8 cellular contexts compared by ENCODE assay signal in genomic region chr10:69696073-69696731, GRCh38.
A peak's percentile ranks its signal among the peaks of the same experiment; 100 is the strongest.
DNase-seq lines count a peak whose midpoint lies in the region; ATAC-seq, FAIRE-seq and TF ChIP-seq lines count a peak whose summit lies in the region.

No MANE protein-coding gene starts in this region.

- no peaks in the 10 kb centered on the region for H3K36me3 ChIP-seq in WERI-Rb-1
- no peaks in the 10 kb centered on the region for H3K36me3 ChIP-seq in right atrium auricular region
- H3K36me3 ChIP-seq in tibial nerve: no peaks in the 10 kb centered on the region

- H3K4me1 ChIP-seq in right atrium auricular region: no peaks in the 10 kb centered on the region
- H3K4me1 ChIP-seq in tibial nerve: no peaks in the 10 kb centered on the region

- 62 to 70% methylated on average over 9 of the region's 9 CpGs for WGBS in tibial nerve, 2 donors

- peak; percentile 9 for FAIRE-seq in HTR-8/SVneo (lab: Jason Lieb, UNC)

- ATAC-seq in GM21737 (IDR thresholded peaks at IDR 0.05; ENCODE audit: unreplicated experiment): no peak

- H3K27ac ChIP-seq in WERI-Rb-1 (no peak overlapping the region), right atrium auricular region (no peak overlapping the region), tibial nerve (no peak overlapping the region)

- H3K4me3 ChIP-seq in WERI-Rb-1 (ENCODE audit: low read depth, low read length): no peak overlapping the region
- H3K4me3 ChIP-seq in right atrium auricular region: no peak overlapping the region
- H3K4me3 ChIP-seq in tibial nerve: no peak overlapping the region

- peaks cover 2% of the 10 kb centered on the region for H3K9me3 ChIP-seq in WERI-Rb-1 (ENCODE audit: severe bottlenecking)
- H3K9me3 ChIP-seq in right atrium auricular region: no peaks in the 10 kb centered on the region
- peaks cover 0 to 9% (median 0%) of the 10 kb centered on the region in 4 donors for H3K9me3 ChIP-seq in tibial nerve

- peak; percentile 17; the same call in 1 of the 2 replicates for TF ChIP-seq CTCF in WERI-Rb-1 (IDR thresholded peaks at IDR 0.05; ENCODE audit: low read depth, low read length)
- TF ChIP-seq CTCF in right atrium auricular region (IDR thresholded peaks at IDR 0.05): peak; percentile 47 to 76
- peak in 3 of 5 experiments; percentile 15 to 26 (median 19) for TF ChIP-seq CTCF in tibial nerve (IDR thresholded peaks at IDR 0.05)

- TF ChIP-seq EP300 in tibial nerve (IDR thresholded peaks at IDR 0.05): no peak

- H3K27me3 ChIP-seq in WERI-Rb-1 (ENCODE audit: insufficient read depth, low read depth, severe bottlenecking): no peaks in the 10 kb centered on the region
- H3K27me3 ChIP-seq in right atrium auricular region: no peaks in the 10 kb centered on the region
- H3K27me3 ChIP-seq in tibial nerve: no peaks in the 10 kb centered on the region

- no peak for TF ChIP-seq POLR2A in tibial nerve (IDR thresholded peaks at IDR 0.05)

- DNase-seq in DMS53 treated with DMSO at 0.1 percent for 48 hours (lab: John Stamatoyannopoulos, UW; ENCODE audit: unreplicated experiment) (peak; percentile 71), HTR-8/SVneo (ENCODE audit: insufficient read length, low spot score) (peak; percentile 72), WERI-Rb-1 (no peak), right atrium auricular region (ENCODE audit: low spot score) (no peak), tibial nerve (ENCODE audit: low spot score in 2 of 2) (no peak), SK-N-DZ (ENCODE audit: low spot score) (no peak), NCI-H2081 treated with DMSO at 0.1 percent for 48 hours (lab: John Stamatoyannopoulos, UW) (no peak)

Comparison
In these comparisons a context has a peak if more than half of its experiments do, and no peak if none do; other contexts are left out.
1. DNase-seq: peak in DMS53 treated with DMSO at 0.1 percent for 48 hours (single experiment) and HTR-8/SVneo (single experiment); none in WERI-Rb-1 (single experiment), right atrium auricular region (single experiment), tibial nerve (0 of 2), SK-N-DZ (single experiment) and NCI-H2081 treated with DMSO at 0.1 percent for 48 hours (single experiment).
2. Peak in every context shown above with its lines, with median percentiles within 50 percentile points of each other: CTCF ChIP-seq.